ENCODE assay signal across 10 cellular contexts in genomic region chr9:75176037-75176436, GRCh38.
"Had no signal": no experiment of that assay in that cellular context is flagged by ENCODE, and none has a peak within 500 bp of the region (broad histone marks: within the 10 kb centered on the region; RNA-seq: fewer than 3 reads in every experiment).

No MANE protein-coding gene starts in this region.

- DNase-seq: activated CD8-positive, alpha-beta memory T cell treated with anti-CD3 and anti-CD28 coated beads for 24 hours; activated naive CD4-positive, alpha-beta T cell treated with anti-CD3 and anti-CD28 coated beads, Interleukin-2, amount 50 U/mL, for 16 hours; brain microvascular endothelial cell; effector memory CD4-positive, alpha-beta T cell; left lung; ovary; stimulated activated CD4-positive, alpha-beta T cell treated with anti-CD3 and anti-CD28 coated beads, Interleukin-4, amount 100 ng/mL, for 1 hour; stimulated activated CD8-positive, alpha-beta memory T cell treated with anti-CD3 and anti-CD28 coated beads, Interleukin-4, amount 100 ng/mL, for 48 hours; T-helper 9 cell had no signal

- H3K4me2 ChIP-seq: neural progenitor cell had no signal

- H3K27me3 ChIP-seq: brain microvascular endothelial cell, left lung, neural progenitor cell, ovary had no signal

- H2AFZ ChIP-seq: neural progenitor cell had no signal

- H3K9ac ChIP-seq: neural progenitor cell had no signal

- H3K36me3 ChIP-seq: brain microvascular endothelial cell, neural progenitor cell, ovary had no signal

- H3K27ac ChIP-seq: brain microvascular endothelial cell, left lung, neural progenitor cell, ovary had no signal

- H3K4me1 ChIP-seq: left lung, neural progenitor cell had no signal

- H3K9me3 ChIP-seq: left lung, ovary had no signal

- H3K4me3 ChIP-seq: left lung, neural progenitor cell, ovary had no signal
